ENCODE assay signal across 10 cellular contexts in genomic region chr19:2722541-2723344, GRCh38. TPM values are rescaled to one million over a fixed set of nuclear protein-coding genes. Genes with fewer than 3 reads are reported as not detected.
DNase-seq lines count a peak whose midpoint lies in the region; ATAC-seq, FAIRE-seq and TF ChIP-seq lines count a peak whose summit lies in the region.
"Had no signal": no experiment of that assay in that cellular context is flagged by ENCODE, and none has a peak within 500 bp of the region (broad histone marks: within the 10 kb centered on the region; RNA-seq: fewer than 3 reads in every experiment).

No MANE protein-coding gene starts in this region.

- H3K9me3 ChIP-seq in lower lobe of right lung: no peaks in the 10 kb centered on the region
- H3K9me3 ChIP-seq in uterus: no peaks in the 10 kb centered on the region

- TF ChIP-seq CTCF in bronchial epithelial cell (IDR thresholded peaks at IDR 0.05; ENCODE audit: insufficient read depth, low read length, severe bottlenecking) (no peak), lower lobe of right lung (IDR thresholded peaks at IDR 0.05) (no peak), uterus (IDR thresholded peaks at IDR 0.05) (no peak)

- TF ChIP-seq POLR2A in uterus (IDR thresholded peaks at IDR 0.05): peak in 1 of 2 donors; percentile 40

- H3K27ac ChIP-seq in lower lobe of right lung (no peak overlapping the region), uterus (peak overlapping the region; percentile 81 to 88)
- H3K27ac ChIP-seq: C4-2B had no signal

- peaks cover 21% of the 10 kb centered on the region for H3K27me3 ChIP-seq in bronchial epithelial cell (ENCODE audit: control insufficient read depth, insufficient read depth, low read length)
- H3K27me3 ChIP-seq in lower lobe of right lung (ENCODE audit: low read depth): peaks cover 68% of the 10 kb centered on the region
- peaks cover 0 to 8% of the 10 kb centered on the region in 2 donors for H3K27me3 ChIP-seq in uterus

- H3K36me3 ChIP-seq in bronchial epithelial cell (ENCODE audit: control insufficient read depth, insufficient read depth, low read length) (no peaks in the 10 kb centered on the region), lower lobe of right lung (no peaks in the 10 kb centered on the region), uterus (no peaks in the 10 kb centered on the region)

- H3K4me3 ChIP-seq in bronchial epithelial cell (ENCODE audit: low read depth, low read length): no peak overlapping the region
- H3K4me3 ChIP-seq in lower lobe of right lung: no peak overlapping the region
- no peak overlapping the region for H3K4me3 ChIP-seq in uterus

- intact Hi-C loops in lower lobe of right lung (cut with DNase I): no loop called here
- intact Hi-C loops in uterus (cut with DNase I; ENCODE audit: low total_unique reads): no loop called here

- H3K4me1 ChIP-seq in lower lobe of right lung: peaks cover 9% of the 10 kb centered on the region
- peaks cover 0 to 32% of the 10 kb centered on the region in 2 donors for H3K4me1 ChIP-seq in uterus

- FAIRE-seq in bronchial epithelial cell (lab: Jason Lieb, UNC): no peak

- DNase-seq in SHP77 (lab: John Stamatoyannopoulos, UW) (peak; percentile 9 to 32), SHP77 treated with DMSO at 0.1 percent for 48 hours (lab: John Stamatoyannopoulos, UW) (no peak), bronchial epithelial cell (ENCODE audit: low read depth) (peak; percentile 15), lower lobe of right lung (peak; percentile 65), uterus (peak; percentile 82 to 86), RPMI8226 (no peak), NCI-H187 treated with DMSO at 0.1 percent for 48 hours (lab: John Stamatoyannopoulos, UW) (no peak)
- DNase-seq: NK-92 treated with Interleukin-12 subunit alpha and Interleukin-12 subunit beta, amount 100 ng/mL, for 24 hours had no signal

- ATAC-seq in lower lobe of right lung (peak; percentile 83 to 85), GM21717 (IDR thresholded peaks at IDR 0.05; ENCODE audit: unreplicated experiment) (no peak)

RNA-seq across cellular contexts. Expression of gene DIRAS1, which starts 1.6 kb away (rescaled TPM):
- under 0.01 TPM in 2 replicates for total RNA-seq in bronchial epithelial cell
- total RNA-seq in lower lobe of right lung: 0.71 TPM
- total RNA-seq in uterus: 10 to 100 TPM in 1 of 4 donors, 1 to 10 TPM in 3; 1.0 to 34.1 (median 4.9) TPM

RNA-seq across cellular contexts. Expression of gene SLC39A3, which starts 17.1 kb away (rescaled TPM):
- total RNA-seq in bronchial epithelial cell: 24.0 and 38.9 TPM in 2 replicates
- total RNA-seq in lower lobe of right lung: 24.4 TPM
- 100 to 1,000 TPM in 1 of 4 donors, 10 to 100 TPM in 2, 1 to 10 TPM in 1; 4.7 to 138 (median 28.2) TPM for total RNA-seq in uterus

RNA-seq across cellular contexts. Expression of gene GNG7, which starts 20.2 kb away (rescaled TPM):
- total RNA-seq in bronchial epithelial cell (under 0.01 TPM in 2 replicates), lower lobe of right lung (6.2 TPM), uterus (10 to 100 TPM in 1 of 4 donors, 1 to 10 TPM in 2, under 1 TPM in 1; 0.88 to 11.1 (median 3.2) TPM)

Comparison
In these comparisons a context has a peak if more than half of its experiments do, and no peak if none do; other contexts are left out.
1. DNase-seq: peak in SHP77 (2 of 2), bronchial epithelial cell (single experiment), lower lobe of right lung (single experiment) and uterus (2 of 2); none in SHP77 treated with DMSO at 0.1 percent for 48 hours (single experiment), RPMI8226 (single experiment) and NCI-H187 treated with DMSO at 0.1 percent for 48 hours (single experiment).